23 cellular contexts compared by ENCODE assay signal in genomic region chr2:76721226-76721625, GRCh38.
DNase-seq lines count a peak whose midpoint lies in the region; ATAC-seq, FAIRE-seq and TF ChIP-seq lines count a peak whose summit lies in the region.
"Had no signal": no experiment of that assay in that cellular context is flagged by ENCODE, and none has a peak within 500 bp of the region (broad histone marks: within the 10 kb centered on the region; RNA-seq: fewer than 3 reads in every experiment).

No MANE protein-coding gene starts in this region.

- peaks cover 5% of the 10 kb centered on the region for H3K4me1 Mint-ChIP-seq in nephron progenitor cell
- H3K4me1 Mint-ChIP-seq: B cell had no signal

- H3K4ac ChIP-seq in mesenchymal stem cell (ENCODE audit: low read depth in 1 of 2, low read length in 2 of 2) (no peak overlapping the region), trophoblast cell (ENCODE audit: low read depth, low read length) (no peak overlapping the region)

- H3K9me3 ChIP-seq in mesenchymal stem cell (ENCODE audit: control insufficient read depth, low read length) (peaks cover 5% of the 10 kb centered on the region), trophoblast cell (ENCODE audit: insufficient read depth, low read depth, low read length) (no peaks in the 10 kb centered on the region)
- H3K9me3 ChIP-seq: A549; BLaER1 treated with 17β-estradiol and CSF1 and Interleukin-3, amounts not matched to agents 10 nM and 100 nM; Caco-2 had no signal

- no peaks in the 10 kb centered on the region for H3K27me3 ChIP-seq in bronchial epithelial cell (ENCODE audit: control insufficient read depth, insufficient read depth, low read length)
- no peaks in the 10 kb centered on the region for H3K27me3 ChIP-seq in mesenchymal stem cell (ENCODE audit: control insufficient read depth in 1 of 2, insufficient read depth in 1 of 2, low read length in 2 of 2)
- no peaks in the 10 kb centered on the region for H3K27me3 ChIP-seq in trophoblast cell (ENCODE audit: insufficient read depth, low read length)
- H3K27me3 ChIP-seq: BLaER1 treated with 17β-estradiol and CSF1 and Interleukin-3, amounts not matched to agents 10 nM and 100 nM had no signal

- H4K91ac ChIP-seq in mesenchymal stem cell (ENCODE audit: low read length) (no peak overlapping the region), trophoblast cell (ENCODE audit: low read depth, low read length) (no peak overlapping the region)

- no peaks in the 10 kb centered on the region for H3K36me3 Mint-ChIP-seq in nephron progenitor cell (ENCODE audit: low read depth)
- H3K36me3 Mint-ChIP-seq: CD8-positive, alpha-beta T cell had no signal

- peaks cover 4% of the 10 kb centered on the region for H3K27me3 Mint-ChIP-seq in nephron progenitor cell (ENCODE audit: low read depth, poor library complexity)
- H3K27me3 Mint-ChIP-seq: B cell; CD4-positive, alpha-beta T cell had no signal

- H3K4me2 ChIP-seq in mesenchymal stem cell (ENCODE audit: low read length, poor library complexity, severe bottlenecking) (no peak overlapping the region), trophoblast cell (ENCODE audit: low read length) (no peak overlapping the region)
- H3K4me2 ChIP-seq: A549; BLaER1 treated with 17β-estradiol and CSF1 and Interleukin-3, amounts not matched to agents 10 nM and 100 nM had no signal

- no peak for ATAC-seq in HG03139 (IDR thresholded peaks at IDR 0.05; ENCODE audit: unreplicated experiment)
- ATAC-seq: A549; CD8-positive, alpha-beta T cell had no signal

- H2BK12ac ChIP-seq in mesenchymal stem cell (ENCODE audit: low read length in 2 of 2) = no peak overlapping the region
- H2BK12ac ChIP-seq in trophoblast cell (ENCODE audit: low read length) = no peak overlapping the region

- H3K27ac ChIP-seq in mesenchymal stem cell (ENCODE audit: low read length, poor library complexity, severe bottlenecking) (no peak overlapping the region), trophoblast cell (ENCODE audit: low read depth, low read length) (no peak overlapping the region)
- H3K27ac ChIP-seq: 22Rv1; A549; BLaER1 treated with 17β-estradiol and CSF1 and Interleukin-3, amounts not matched to agents 10 nM and 100 nM; C4-2B had no signal

- no peak overlapping the region for H3K14ac ChIP-seq in mesenchymal stem cell (ENCODE audit: low read length in 2 of 2)
- no peak overlapping the region for H3K14ac ChIP-seq in trophoblast cell (ENCODE audit: low read length)

- 80% methylated on average over 3 of the region's 3 CpGs for WGBS in mesenchymal stem cell
- WGBS in trophoblast cell (ENCODE audit: extremely low coverage, insufficient coverage, insufficient read length) = no CpG with 5 or more reads among the region's 3 CpGs

- H4K8ac ChIP-seq in mesenchymal stem cell (ENCODE audit: low read length) (no peak overlapping the region), trophoblast cell (ENCODE audit: low read depth, low read length) (no peak overlapping the region)

- no peak overlapping the region for H3K27ac Mint-ChIP-seq in nephron progenitor cell
- H3K27ac Mint-ChIP-seq: B cell; CD4-positive, alpha-beta T cell; CD8-positive, alpha-beta T cell had no signal

- H3K4me3 ChIP-seq in bronchial epithelial cell (ENCODE audit: low read depth, low read length) = no peak overlapping the region
- no peak overlapping the region for H3K4me3 ChIP-seq in mesenchymal stem cell (ENCODE audit: insufficient read depth in 1 of 2, low read depth in 1 of 2, low read length in 2 of 2)
- no peak overlapping the region for H3K4me3 ChIP-seq in trophoblast cell (ENCODE audit: low read depth, low read length)
- H3K4me3 ChIP-seq: A549; BLaER1 treated with 17β-estradiol and CSF1 and Interleukin-3, amounts not matched to agents 10 nM and 100 nM had no signal

- peak; percentile 9 for DNase-seq in NCI-H2227 (lab: John Stamatoyannopoulos, UW; ENCODE audit: unreplicated experiment)
- no peak for DNase-seq in NCI-H2227 treated with DMSO at 0.1 percent for 48 hours (lab: John Stamatoyannopoulos, UW)
- peak; percentile 5 for DNase-seq in bronchial epithelial cell (ENCODE audit: low read depth)
- peak; percentile 2 for DNase-seq in mesenchymal stem cell
- peak; percentile 54 to 75 for DNase-seq in trophoblast cell
- DNase-seq in nephron progenitor cell = no peak
- no peak for DNase-seq in NCI-H524 treated with DMSO at 0.1 percent for 48 hours (lab: John Stamatoyannopoulos, UW)
- DNase-seq: AML-193; Caco-2; Calu3; CD4-positive, alpha-beta T cell; CD8-positive, alpha-beta T cell; DMS79 treated with DMSO at 0.1 percent for 48 hours; GF-D8 had no signal

- no peaks in the 10 kb centered on the region for H3K79me1 ChIP-seq in mesenchymal stem cell (replicated peaks; ENCODE audit: low read length, poor library complexity, severe bottlenecking)
- H3K79me1 ChIP-seq in trophoblast cell (ENCODE audit: low read length) = no peaks in the 10 kb centered on the region

- H3K9ac ChIP-seq in mesenchymal stem cell (ENCODE audit: low read length) (no peak overlapping the region), trophoblast cell (ENCODE audit: low read length) (no peak overlapping the region)
- H3K9ac ChIP-seq: BLaER1 treated with 17β-estradiol and CSF1 and Interleukin-3, amounts not matched to agents 10 nM and 100 nM had no signal

- no peak overlapping the region for H3K4me3 Mint-ChIP-seq in nephron progenitor cell
- H3K4me3 Mint-ChIP-seq: B cell; CD4-positive, alpha-beta T cell; CD8-positive, alpha-beta T cell had no signal

- H3K9me3 Mint-ChIP-seq in nephron progenitor cell = no peaks in the 10 kb centered on the region

- no peak for FAIRE-seq in bronchial epithelial cell (lab: Jason Lieb, UNC)
- FAIRE-seq: A549, D721Med, G401.6, GM12891 had no signal

- H2BK15ac ChIP-seq in mesenchymal stem cell (ENCODE audit: low read depth, poor library complexity, severe bottlenecking) = no peak overlapping the region

- H2BK5ac ChIP-seq in mesenchymal stem cell (ENCODE audit: low read depth, low read length, poor library complexity, severe bottlenecking) (no peak overlapping the region), trophoblast cell (ENCODE audit: low read depth, low read length, poor library complexity) (no peak overlapping the region)

- H3K4me1 ChIP-seq in mesenchymal stem cell (ENCODE audit: control insufficient read depth, insufficient read depth, low read depth, low read length) (no peaks in the 10 kb centered on the region), trophoblast cell (ENCODE audit: control insufficient read depth in 1 of 2, insufficient read depth in 2 of 2, low read length in 2 of 2) (no peaks in the 10 kb centered on the region)
- H3K4me1 ChIP-seq: A549; BLaER1 treated with 17β-estradiol and CSF1 and Interleukin-3, amounts not matched to agents 10 nM and 100 nM; Caco-2 had no signal

- H3K79me2 ChIP-seq in trophoblast cell (ENCODE audit: control insufficient read depth, insufficient read depth, low read length, poor library complexity) = no peaks in the 10 kb centered on the region

- no peak overlapping the region for H3K23ac ChIP-seq in mesenchymal stem cell (ENCODE audit: low read length in 2 of 2)
- no peak overlapping the region for H3K23ac ChIP-seq in trophoblast cell (ENCODE audit: low read length)

- H3K18ac ChIP-seq in mesenchymal stem cell (ENCODE audit: low read depth in 1 of 2, low read length in 2 of 2) (no peak overlapping the region), trophoblast cell (ENCODE audit: low read length) (no peak overlapping the region)

- H2BK120ac ChIP-seq in mesenchymal stem cell (ENCODE audit: low read depth, low read length) (no peak overlapping the region), trophoblast cell (ENCODE audit: insufficient read depth, low read length, poor library complexity) (no peak overlapping the region)

- TF ChIP-seq CTCF in bronchial epithelial cell (IDR thresholded peaks at IDR 0.05; ENCODE audit: insufficient read depth, low read length, severe bottlenecking) (no peak), nephron progenitor cell (IDR thresholded peaks at IDR 0.05) (no peak)

- no peak overlapping the region for H4K12ac ChIP-seq in trophoblast cell (ENCODE audit: low read depth, low read length)

- no peaks in the 10 kb centered on the region for H3K36me3 ChIP-seq in bronchial epithelial cell (ENCODE audit: control insufficient read depth, insufficient read depth, low read length)
- H3K36me3 ChIP-seq in mesenchymal stem cell (ENCODE audit: control insufficient read depth in 1 of 2, insufficient read depth in 2 of 2, low read depth in 1 of 2, low read length in 2 of 2) = no peaks in the 10 kb centered on the region
- no peaks in the 10 kb centered on the region for H3K36me3 ChIP-seq in trophoblast cell (ENCODE audit: control insufficient read depth in 1 of 2, insufficient read depth in 2 of 2, low read length in 2 of 2)
- H3K36me3 ChIP-seq: BLaER1 treated with 17β-estradiol and CSF1 and Interleukin-3, amounts not matched to agents 10 nM and 100 nM had no signal

- no peak overlapping the region for H2AFZ ChIP-seq in mesenchymal stem cell (ENCODE audit: low read depth, low read length)
- no peak overlapping the region for H2AFZ ChIP-seq in trophoblast cell (ENCODE audit: insufficient read depth, low read length, poor library complexity)

- no peak overlapping the region for H2AK5ac ChIP-seq in mesenchymal stem cell (ENCODE audit: low read length, severe bottlenecking)
- H2AK5ac ChIP-seq in trophoblast cell (ENCODE audit: low read length) = no peak overlapping the region

Comparison
In these comparisons a context has a peak if more than half of its experiments do, and no peak if none do; other contexts are left out.
1. DNase-seq: peak in NCI-H2227 (single experiment), bronchial epithelial cell (single experiment), mesenchymal stem cell (single experiment) and trophoblast cell (2 of 2); none in NCI-H2227 treated with DMSO at 0.1 percent for 48 hours (single experiment), nephron progenitor cell (single experiment) and NCI-H524 treated with DMSO at 0.1 percent for 48 hours (single experiment).